Comparison of ENCODE assay signal across 8 cellular contexts in genomic region chrX:15761564-15762191, GRCh38. TPM values are rescaled to one million over a fixed set of nuclear protein-coding genes. Genes with fewer than 3 reads are reported as not detected.
A peak's percentile ranks its signal among the peaks of the same experiment; 100 is the strongest.
DNase-seq lines count a peak whose midpoint lies in the region; ATAC-seq, FAIRE-seq and TF ChIP-seq lines count a peak whose summit lies in the region.

No MANE protein-coding gene starts in this region.

- no peaks in the 10 kb centered on the region for H3K27me3 ChIP-seq in Panc1 (ENCODE audit: control insufficient read depth, insufficient read depth, low read length)
- no peaks in the 10 kb centered on the region for H3K27me3 ChIP-seq in bronchial epithelial cell (ENCODE audit: control insufficient read depth, insufficient read depth, low read length)
- H3K27me3 ChIP-seq in lung (ENCODE audit: control insufficient read depth, insufficient read depth) = no peaks in the 10 kb centered on the region

- CTCF ChIA-PET in Panc1 (lab: Charles Lee) = no interaction called here

- H3K36me3 ChIP-seq in Panc1 (ENCODE audit: control insufficient read depth, insufficient read depth, low read length) (no peaks in the 10 kb centered on the region), bronchial epithelial cell (ENCODE audit: control insufficient read depth, insufficient read depth, low read length) (no peaks in the 10 kb centered on the region), lung (ENCODE audit: control insufficient read depth in 2 of 2, insufficient read depth in 2 of 2, low read length in 2 of 2) (peaks cover 0 to 3% of the 10 kb centered on the region in 2 donors)

- H3K27ac ChIP-seq in Panc1 (ENCODE audit: low read length) (no peak overlapping the region), lung (ENCODE audit: low read depth in 1 of 2, low read length in 1 of 2) (no peak overlapping the region)

- no peak overlapping the region for H3K4me3 ChIP-seq in Panc1 (ENCODE audit: low read depth in 2 of 2, low read length in 2 of 2)
- no peak overlapping the region for H3K4me3 ChIP-seq in bronchial epithelial cell (ENCODE audit: low read depth, low read length)
- no peak overlapping the region for H3K4me3 ChIP-seq in lung

- no TSS peak for BruUV-seq in Panc1 (replicated peaks; lab: Mats Ljungman, UMichigan)

- DNase-seq in NCI-H2171 treated with DMSO at 0.1 percent for 48 hours (lab: John Stamatoyannopoulos, UW) = peak; percentile 1
- no peak for DNase-seq in NCI-H2171 (lab: John Stamatoyannopoulos, UW)
- no peak for DNase-seq in Panc1 (ENCODE audit: low read depth, low spot score)
- DNase-seq in bronchial epithelial cell (ENCODE audit: low read depth) = no peak
- no peak for DNase-seq in lung (ENCODE audit: low spot score)

- intact Hi-C loops in Panc1 (cut with micrococcal nuclease; ENCODE audit: unreplicated experiment) = no loop called here

- no peaks in the 10 kb centered on the region for H3K4me1 ChIP-seq in Panc1 (ENCODE audit: control insufficient read depth, insufficient read depth, low read length)
- H3K4me1 ChIP-seq in lung (ENCODE audit: control insufficient read depth in 2 of 2, insufficient read depth in 2 of 2, low read length in 2 of 2) = no peaks in the 10 kb centered on the region

- in situ Hi-C loops in Panc1 (cut with HindIII; ENCODE audit: low pct_unique_long_range_greater_than_20kb, low sequenced_read_pairs) = no loop called here

- ATAC-seq in GM21825 (IDR thresholded peaks at IDR 0.05; ENCODE audit: unreplicated experiment) = peak; percentile 74
- no peak for ATAC-seq in Panc1
- no peak for ATAC-seq in lung (ENCODE audit: insufficient read depth, low FRiP score)
- no peak for ATAC-seq in GM18505 (IDR thresholded peaks at IDR 0.05; ENCODE audit: unreplicated experiment)
- ATAC-seq in HG02642 (IDR thresholded peaks at IDR 0.05; ENCODE audit: poor library complexity, unreplicated experiment) = no peak

- peak; percentile 80 for TF ChIP-seq CTCF in Panc1 (IDR thresholded peaks at IDR 0.05)
- peak; percentile 69 for TF ChIP-seq CTCF in bronchial epithelial cell (IDR thresholded peaks at IDR 0.05; ENCODE audit: insufficient read depth, low read length, severe bottlenecking)
- TF ChIP-seq CTCF in lung (IDR thresholded peaks at IDR 0.05; ENCODE audit: control extremely low read depth, extremely low read depth) = peak; percentile 35

- POLR2A ChIA-PET in Panc1 (lab: Charles Lee) = no interaction called here

- H3K9me3 ChIP-seq in Panc1 (ENCODE audit: control insufficient read depth, insufficient read depth, low read depth, low read length) = no peaks in the 10 kb centered on the region
- H3K9me3 ChIP-seq in lung (ENCODE audit: control insufficient read depth in 2 of 2, insufficient read depth in 1 of 2, low read length in 1 of 2) = no peaks in the 10 kb centered on the region

- FAIRE-seq in bronchial epithelial cell (lab: Jason Lieb, UNC) = no peak

- 81 to 82% methylated on average over 8 of the region's 8 CpGs for WGBS in lung, 2 donors

- no peak for TF ChIP-seq POLR2A in GM18505 (IDR thresholded peaks at IDR 0.05; ENCODE audit: borderline replicate concordance, extremely low read depth, insufficient read depth, insufficient read length)

RNA-seq across cellular contexts. Expression of gene CA5B, which starts 23.6 kb away (rescaled TPM):
- 6.8 TPM for total RNA-seq in Panc1 (2021; ENCODE audit: unreplicated experiment)
- 6.5 TPM for polyA plus RNA-seq in Panc1 (2012; ENCODE audit: insufficient read length)
- 6.1 and 7.6 TPM in 2 replicates for total RNA-seq in bronchial epithelial cell
- total RNA-seq in lung = 10 to 100 TPM; 17.2 to 22.3 TPM
- 1 to 10 TPM; 2.1 to 2.6 TPM for polyA plus RNA-seq in lung

RNA-seq across cellular contexts. Expression of gene ZRSR2, which starts 28.6 kb away (rescaled TPM):
- 3.0 TPM for total RNA-seq in Panc1 (2021; ENCODE audit: unreplicated experiment)
- polyA plus RNA-seq in Panc1 (2012; ENCODE audit: insufficient read length) = 4.0 TPM
- 4.2 and 7.2 TPM in 2 replicates for total RNA-seq in bronchial epithelial cell
- total RNA-seq in lung = 10 to 100 TPM in 1 of 2 donors, 1 to 10 TPM in 1; 7.1 to 11.2 TPM
- 10 to 100 TPM in 1 of 2 donors, 1 to 10 TPM in 1; 8.9 to 32.8 TPM for polyA plus RNA-seq in lung
